In the genomic region with DNA sequence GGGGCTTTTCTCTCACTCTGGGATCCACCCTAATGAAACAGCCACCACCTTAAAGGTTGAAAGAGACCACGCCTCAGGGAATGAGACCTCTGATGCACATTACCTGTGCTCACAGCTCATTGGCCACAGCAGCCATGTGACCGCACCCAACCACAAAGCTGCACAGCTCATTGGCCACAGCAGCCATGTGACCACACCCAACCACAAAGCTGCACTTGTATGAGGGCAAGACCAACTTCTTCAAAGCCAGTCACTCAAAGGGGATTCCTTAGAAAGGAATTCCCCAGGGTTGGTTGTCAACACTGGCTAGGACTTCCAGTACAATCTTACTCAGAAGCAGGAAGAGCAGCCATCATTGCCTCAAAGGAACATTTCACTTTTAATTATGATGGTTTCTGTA, we compare ENCODE assay signal across 12 cellular contexts. TPM values are rescaled to one million over a fixed set of nuclear protein-coding genes. Genes with fewer than 3 reads are reported as not detected.
DNase-seq lines count a peak whose midpoint lies in the region.
"Had no signal": no experiment of that assay in that cellular context is flagged by ENCODE, and none has a peak within 500 bp of the region (broad histone marks: within the 10 kb centered on the region; RNA-seq: fewer than 3 reads in every experiment).

No MANE protein-coding gene starts in this region.

- CTCF ChIA-PET in activated CD4-positive, alpha-beta T cell treated with anti-CD3 and anti-CD28 coated beads, Interleukin-2, amount 10 ng/mL, durations not matched to agents 7 days and 5 days (lab: Charles Lee) = no interaction called here

- in situ Hi-C loops in G401 (cut with HindIII; ENCODE audit: low sequenced_read_pairs) = no loop called here

- POLR2A ChIA-PET in activated CD4-positive, alpha-beta T cell treated with anti-CD3 and anti-CD28 coated beads, Interleukin-2, amount 10 ng/mL, durations not matched to agents 7 days and 5 days (lab: Charles Lee) = no interaction called here

- peaks cover 4% of the 10 kb centered on the region for H3K27me3 Mint-ChIP-seq in activated CD4-positive, alpha-beta T cell treated with anti-CD3 and anti-CD28 coated beads, Interleukin-2, amount 10 ng/mL, durations not matched to agents 7 days and 5 days

- peaks cover 25% of the 10 kb centered on the region for H3K9me3 Mint-ChIP-seq in activated CD4-positive, alpha-beta T cell treated with anti-CD3 and anti-CD28 coated beads, Interleukin-2, amount 10 ng/mL, durations not matched to agents 7 days and 5 days

- peak; percentile 64 for DNase-seq in stimulated activated CD4-positive, alpha-beta T cell treated with anti-CD3 and anti-CD28 coated beads, Interleukin-15, amount 100 ng/mL, for 24 hours
- DNase-seq in stimulated activated CD4-positive, alpha-beta T cell treated with anti-CD3 and anti-CD28 coated beads, Interleukin-4, amount 100 ng/mL, for 4 hours = no peak
- peak; percentile 35 for DNase-seq in activated CD4-positive, alpha-beta T cell treated with anti-CD3 and anti-CD28 coated beads, Interleukin-2, amount 10 ng/mL, durations not matched to agents 7 days and 5 days
- DNase-seq in kidney tubule cell (ENCODE audit: low spot score) (peak; percentile 98), SK-N-DZ (ENCODE audit: low spot score) (no peak), G401 (ENCODE audit: low spot score) (no peak), HPDE6-E6E7 (ENCODE audit: extremely low spot score) (no peak), NCI-H1048 (lab: John Stamatoyannopoulos, UW) (no peak)
- DNase-seq: HFFc6, left ventricle myocardium superior, NCI-H2227 treated with DMSO at 0.1 percent for 48 hours, stomach had no signal

- peaks cover 6% of the 10 kb centered on the region for H3K36me3 Mint-ChIP-seq in activated CD4-positive, alpha-beta T cell treated with anti-CD3 and anti-CD28 coated beads, Interleukin-2, amount 10 ng/mL, durations not matched to agents 7 days and 5 days (ENCODE audit: low read depth)

- peaks cover 11% of the 10 kb centered on the region for H3K4me1 Mint-ChIP-seq in activated CD4-positive, alpha-beta T cell treated with anti-CD3 and anti-CD28 coated beads, Interleukin-2, amount 10 ng/mL, durations not matched to agents 7 days and 5 days

- no peak overlapping the region for H3K27ac Mint-ChIP-seq in activated CD4-positive, alpha-beta T cell treated with anti-CD3 and anti-CD28 coated beads, Interleukin-2, amount 10 ng/mL, durations not matched to agents 7 days and 5 days
- H3K27ac Mint-ChIP-seq: HFFc6 had no signal

- H3K4me3 Mint-ChIP-seq in activated CD4-positive, alpha-beta T cell treated with anti-CD3 and anti-CD28 coated beads, Interleukin-2, amount 10 ng/mL, durations not matched to agents 7 days and 5 days = no peak overlapping the region
- H3K4me3 Mint-ChIP-seq: HFFc6 had no signal

RNA-seq across cellular contexts. Expression of gene PDE9A, which starts 43.6 kb away (rescaled TPM):
- total RNA-seq in activated CD4-positive, alpha-beta T cell treated with anti-CD3 and anti-CD28 coated beads, Interleukin-2, amount 10 ng/mL, durations not matched to agents 7 days and 5 days = 1 to 10 TPM; 4.7 to 6.1 TPM
- 8.4 and 8.6 TPM in 2 replicates for polyA plus RNA-seq in SK-N-DZ (2014; cell fraction: cytosol; rRNA removed)
- 3.4 and 6.5 TPM in 2 replicates for polyA plus RNA-seq in SK-N-DZ (2014; cell fraction: nucleus; rRNA removed)
- 5.7 and 10.5 TPM in 2 replicates for total RNA-seq in G401 (2014; rRNA removed; shearing (Covaris generic))
- total RNA-seq: HFFc6 had no signal

Comparison
In these comparisons a context has a peak if more than half of its experiments do, and no peak if none do; other contexts are left out.
1. DNase-seq: peak in stimulated activated CD4-positive, alpha-beta T cell treated with anti-CD3 and anti-CD28 coated beads, Interleukin-15, amount 100 ng/mL, for 24 hours (single experiment), activated CD4-positive, alpha-beta T cell treated with anti-CD3 and anti-CD28 coated beads, Interleukin-2, amount 10 ng/mL, durations not matched to agents 7 days and 5 days (single experiment) and kidney tubule cell (single experiment); none in stimulated activated CD4-positive, alpha-beta T cell treated with anti-CD3 and anti-CD28 coated beads, Interleukin-4, amount 100 ng/mL, for 4 hours (0 of 2), SK-N-DZ (single experiment), G401 (single experiment), HPDE6-E6E7 (single experiment) and NCI-H1048 (single experiment).